7 cellular contexts compared by ENCODE assay signal in genomic region chr5:84332106-84332505, GRCh38. TPM values are rescaled to one million over a fixed set of nuclear protein-coding genes. Genes with fewer than 3 reads are reported as not detected.
"Had no signal": no experiment of that assay in that cellular context is flagged by ENCODE, and none has a peak within 500 bp of the region (broad histone marks: within the 10 kb centered on the region; RNA-seq: fewer than 3 reads in every experiment).

No MANE protein-coding gene starts in this region.

- H3K27me3 Mint-ChIP-seq: IgD-negative memory B cell had no signal

- DNase-seq: GM23248, H9, HCEC 1CT, KBM-7 had no signal

- ATAC-seq: HepG2 had no signal

- H3K27ac Mint-ChIP-seq: IgD-negative memory B cell had no signal

- H3K4me3 ChIP-seq: GM23248 had no signal

- H3K27ac ChIP-seq: GM23248, HL-60 had no signal

- H2AFZ ChIP-seq: GM23248 had no signal

- H3K36me3 Mint-ChIP-seq: IgD-negative memory B cell had no signal

- H3K9me3 Mint-ChIP-seq: H9 had no signal

- H3K4me1 Mint-ChIP-seq: IgD-negative memory B cell had no signal

- H3K4me3 Mint-ChIP-seq: H9, IgD-negative memory B cell had no signal

RNA-seq across cellular contexts. Expression of gene EDIL3, which starts 52.6 kb away (rescaled TPM):
- total RNA-seq: HepG2 had no signal
- polyA plus RNA-seq: IgD-negative memory B cell had no signal
